In genomic region chrX:118495958-118496762, GRCh38 we compare ENCODE assay signal across 8 cellular contexts. TPM values are rescaled to one million over a fixed set of nuclear protein-coding genes. Genes with fewer than 3 reads are reported as not detected.
A peak's percentile ranks its signal among the peaks of the same experiment; 100 is the strongest.
DNase-seq lines count a peak whose midpoint lies in the region; ATAC-seq and TF ChIP-seq lines count a peak whose summit lies in the region.

No MANE protein-coding gene starts in this region.

- DNase-seq in A172 (ENCODE audit: low spot score) (peak; percentile 4), globus pallidus (ENCODE audit: low spot score) (peak; percentile 8), pons (ENCODE audit: low spot score) (peak; percentile 24), ureter (ENCODE audit: low spot score) (peak; percentile 62)
- peak; percentile 60 for DNase-seq in activated T-cell treated with anti-CD3 and anti-CD28 coated beads, Interleukin-2, amount 50 U/mL, for 4 hours

- no peaks in the 10 kb centered on the region for H3K9me3 Mint-ChIP-seq in activated T-cell treated with anti-CD3 and anti-CD28 coated beads, Interleukin-2, amount 50 U/mL, for 4 hours

- H3K36me3 Mint-ChIP-seq in activated T-cell treated with anti-CD3 and anti-CD28 coated beads, Interleukin-2, amount 50 U/mL, for 4 hours (ENCODE audit: insufficient read depth): no peaks in the 10 kb centered on the region

- peak overlapping the region; percentile 97 for H3K9ac ChIP-seq in OCI-LY1 (ENCODE audit: low read length)

- peaks cover 24% of the 10 kb centered on the region for H3K4me1 ChIP-seq in OCI-LY1 (ENCODE audit: insufficient read depth, low read length, severe bottlenecking)

- no peaks in the 10 kb centered on the region for H4K20me1 ChIP-seq in OCI-LY1 (ENCODE audit: insufficient read depth, low read length)

- H2AFZ ChIP-seq in OCI-LY1 (ENCODE audit: low read length): no peak overlapping the region

- 0 out of 2 replicates have a peak, but pooled peaks cover 3% of the 10 kb centered on the region for H3F3A ChIP-seq in OCI-LY1 (ENCODE audit: insufficient read depth, low read length)

- H3K27ac ChIP-seq in OCI-LY1 (ENCODE audit: low read depth, low read length, poor library complexity, severe bottlenecking): peak overlapping the region; percentile 86

- peak overlapping the region; percentile 94 for H3K4me3 ChIP-seq in OCI-LY1 (ENCODE audit: low read depth, low read length, poor library complexity, severe bottlenecking)

- no peaks in the 10 kb centered on the region for H3K27me3 Mint-ChIP-seq in activated T-cell treated with anti-CD3 and anti-CD28 coated beads, Interleukin-2, amount 50 U/mL, for 4 hours (ENCODE audit: low read depth)

- TF ChIP-seq CTCF in OCI-LY1 (IDR thresholded peaks at IDR 0.05; ENCODE audit: low read length): no peak

- H3K4me1 Mint-ChIP-seq in activated T-cell treated with anti-CD3 and anti-CD28 coated beads, Interleukin-2, amount 50 U/mL, for 4 hours (ENCODE audit: low read depth): peaks cover 23% of the 10 kb centered on the region

- H3K4me3 Mint-ChIP-seq in activated T-cell treated with anti-CD3 and anti-CD28 coated beads, Interleukin-2, amount 50 U/mL, for 4 hours: peak overlapping the region; percentile 96

- H3K9me2 ChIP-seq in OCI-LY1 (ENCODE audit: low read depth, low read length): no peaks in the 10 kb centered on the region

- peak; percentile 62 for ATAC-seq in GM18870 (IDR thresholded peaks at IDR 0.05; ENCODE audit: unreplicated experiment)
- ATAC-seq in HG03108 (IDR thresholded peaks at IDR 0.05; ENCODE audit: unreplicated experiment): peak; percentile 54
- ATAC-seq in activated T-cell treated with anti-CD3 and anti-CD28 coated beads, Interleukin-2, amount 50 U/mL, for 4 hours: peak; percentile 69 to 70

- H3K27me3 ChIP-seq in OCI-LY1 (ENCODE audit: insufficient read depth, low read length): no peaks in the 10 kb centered on the region

- H3K9me3 ChIP-seq in OCI-LY1 (ENCODE audit: low read length): no peaks in the 10 kb centered on the region

- H3K79me2 ChIP-seq in OCI-LY1 (ENCODE audit: insufficient read depth, low read length): peaks cover 6% of the 10 kb centered on the region

- no peaks in the 10 kb centered on the region for H3K36me3 ChIP-seq in OCI-LY1 (ENCODE audit: insufficient read depth, low read length)

- peak overlapping the region; percentile 94 for H3K4me2 ChIP-seq in OCI-LY1 (ENCODE audit: low read length)

RNA-seq across cellular contexts. Expression of gene DOCK11, which starts 0.5 kb away (rescaled TPM):
- 26.5 and 32.7 TPM in 2 replicates for total RNA-seq in A172 (2014; rRNA removed; shearing (Covaris generic))
- total RNA-seq in activated T-cell treated with anti-CD3 and anti-CD28 coated beads, Interleukin-2, amount 50 U/mL, for 4 hours: 10 to 100 TPM; 21.0 to 23.1 (median 22.0) TPM
- total RNA-seq in ureter: 14.1 TPM

Comparison
In these comparisons a context has a peak if more than half of its experiments do, and no peak if none do; other contexts are left out.
1. Peak in every context shown above with its lines: DNase-seq, ATAC-seq, H3K4me3 ChIP-seq and H3K27ac ChIP-seq.
2. DNase-seq: peak in every context shown above with its lines; median percentile 62 in ureter; 60 in activated T-cell treated with anti-CD3 and anti-CD28 coated beads, Interleukin-2, amount 50 U/mL, for 4 hours; 24 in pons; 8 in globus pallidus; 4 in A172.